ENCODE assay signal across 29 cellular contexts in genomic region chr16:88321635-88322499, GRCh38.
"Had no signal": no experiment of that assay in that cellular context is flagged by ENCODE, and none has a peak within 500 bp of the region (broad histone marks: within the 10 kb centered on the region; RNA-seq: fewer than 3 reads in every experiment).

No MANE protein-coding gene starts in this region.

- ATAC-seq: activated CD4-positive, CD25-positive, alpha-beta regulatory T cell treated with anti-CD3 and anti-CD28 coated beads, Interleukin-2, amount 50 U/mL, for 24 hours; activated CD8-positive, alpha-beta T cell treated with anti-CD3 and anti-CD28 coated beads for 36 hours; effector memory CD8-positive, alpha-beta T cell; foreskin keratinocyte; gastrocnemius medialis; T-helper 17 cell had no signal

- H3K4me3 Mint-ChIP-seq: activated B cell treated with CpG ODN at 0.5 μM for 24 hours; activated CD8-positive, alpha-beta T cell treated with anti-CD3 and anti-CD28 coated beads for 36 hours; activated naive CD8-positive, alpha-beta T cell; activated T-cell treated with anti-CD3 and anti-CD28 coated beads, Interleukin-2, amount 50 U/mL, for 4 hours; activated T-helper 17 cell treated with anti-CD3 and anti-CD28 coated beads, Interleukin-2, amount 50 U/mL, for 72 hours; effector memory CD8-positive, alpha-beta T cell; T-helper 17 cell; T-helper 2 cell treated with Interferon-gamma antibody and Interleukin-4, amounts not matched to agents 5 μg/mL and 100 μg/mL, for 36 hours had no signal

- FAIRE-seq: astrocyte, colon had no signal

- H3K36me3 Mint-ChIP-seq: activated naive CD8-positive, alpha-beta T cell had no signal

- H3K27ac Mint-ChIP-seq: activated B cell treated with CpG ODN at 0.5 μM for 24 hours; activated CD8-positive, alpha-beta T cell treated with anti-CD3 and anti-CD28 coated beads for 36 hours; activated naive CD8-positive, alpha-beta T cell; activated T-helper 17 cell treated with anti-CD3 and anti-CD28 coated beads, Interleukin-2, amount 50 U/mL, for 72 hours; effector memory CD8-positive, alpha-beta T cell; T-helper 17 cell; T-helper 2 cell treated with Interferon-gamma antibody and Interleukin-4, amounts not matched to agents 5 μg/mL and 100 μg/mL, for 36 hours had no signal

- H3K9me3 ChIP-seq: esophagus muscularis mucosa, gastrocnemius medialis had no signal

- H3K4me3 ChIP-seq: esophagus muscularis mucosa, gastrocnemius medialis had no signal

- DNase-seq: activated B cell treated with CpG ODN at 0.5 μM for 24 hours; activated CD4-positive, alpha-beta T cell treated with anti-CD3 and anti-CD28 coated beads, Interleukin-2, amount 50 U/mL, for 1 hour; activated CD8-positive, alpha-beta memory T cell treated with anti-CD3 and anti-CD28 coated beads for 24 hours; activated effector memory CD4-positive, alpha-beta T cell treated with Interleukin-2 at 50 U/mL for 16 hours; activated gamma-delta T cell treated with Interleukin-2 at 50 U/mL for 16 hours; activated naive CD4-positive, alpha-beta T cell treated with anti-CD3 and anti-CD28 coated beads, Interleukin-2, amount 50 U/mL, for 16 hours; activated naive CD4-positive, alpha-beta T cell treated with Interleukin-2 at 50 U/mL for 16 hours; activated T-cell treated with anti-CD3 and anti-CD28 coated beads, Interleukin-2, amount 50 U/mL, for 4 hours; amniotic stem cell; anterior cingulate cortex; brain microvascular endothelial cell; caudate nucleus; cortex of kidney; effector CD4-positive, alpha-beta T cell; effector memory CD8-positive, alpha-beta T cell; foreskin keratinocyte; gastrocnemius medialis; T-helper 1 cell; T-helper 17 cell; T1000; WERI-Rb-1 had no signal

- H3K4me1 ChIP-seq: foreskin keratinocyte, gastrocnemius medialis had no signal

- H3K9me3 Mint-ChIP-seq: activated B cell treated with CpG ODN at 0.5 μM for 24 hours; activated CD8-positive, alpha-beta T cell treated with anti-CD3 and anti-CD28 coated beads for 36 hours; activated T-cell treated with anti-CD3 and anti-CD28 coated beads, Interleukin-2, amount 50 U/mL, for 4 hours; activated T-helper 17 cell treated with anti-CD3 and anti-CD28 coated beads, Interleukin-2, amount 50 U/mL, for 72 hours; effector memory CD8-positive, alpha-beta T cell; T-helper 2 cell treated with Interferon-gamma antibody and Interleukin-4, amounts not matched to agents 5 μg/mL and 100 μg/mL, for 36 hours had no signal

- H3K27ac ChIP-seq: brain microvascular endothelial cell, esophagus muscularis mucosa, foreskin keratinocyte, gastrocnemius medialis, WERI-Rb-1 had no signal

- H3K36me3 ChIP-seq: brain microvascular endothelial cell, esophagus muscularis mucosa, gastrocnemius medialis, WERI-Rb-1 had no signal

- H3K27me3 ChIP-seq: brain microvascular endothelial cell, foreskin keratinocyte had no signal

- H3K4me1 Mint-ChIP-seq: activated B cell treated with CpG ODN at 0.5 μM for 24 hours; activated T-helper 17 cell treated with anti-CD3 and anti-CD28 coated beads, Interleukin-2, amount 50 U/mL, for 72 hours; T-helper 17 cell had no signal
